ENCODE assay signal across 7 cellular contexts in genomic region chr5:157693816-157694215, GRCh38. TPM values are rescaled to one million over a fixed set of nuclear protein-coding genes. Genes with fewer than 3 reads are reported as not detected.
"Had no signal": no experiment of that assay in that cellular context is flagged by ENCODE, and none has a peak within 500 bp of the region (broad histone marks: within the 10 kb centered on the region; RNA-seq: fewer than 3 reads in every experiment).

No MANE protein-coding gene starts in this region.

RNA-seq across cellular contexts. Expression of gene C5orf52, which starts 22.5 kb away (rescaled TPM):
- total RNA-seq: GM23248, GM23338, H1, H4, H7, H9, HFFc6 had no signal

RNA-seq across cellular contexts. Expression of gene SOX30, which starts 41.6 kb away (rescaled TPM):
- total RNA-seq: GM23248, H1, H4, H9 had no signal
